Comparison of ENCODE assay signal across 1 cellular context in the genomic region with DNA sequence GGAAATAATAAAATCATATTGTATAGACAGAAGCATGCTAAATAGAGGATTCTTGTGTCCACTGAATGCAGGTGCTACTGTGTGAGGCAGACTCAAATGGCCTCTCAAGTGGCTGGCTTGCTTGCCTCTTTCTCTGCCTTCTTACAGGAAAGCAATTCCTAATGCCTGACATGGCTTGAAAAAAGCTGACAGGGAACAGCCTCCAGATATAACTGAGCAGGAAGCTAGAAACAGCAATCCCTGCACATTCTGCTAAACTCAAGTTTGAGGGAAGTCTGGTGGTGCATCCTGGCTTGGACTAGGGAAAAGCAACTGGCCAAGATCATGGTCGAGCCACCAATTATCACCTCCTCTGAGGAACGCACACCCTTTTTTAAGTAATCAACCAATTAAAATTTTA.
TF ChIP-seq lines count a peak whose summit lies in the region.

No MANE protein-coding gene starts in this region.

TF ChIP-seq in HepG2, 621 proteins besides CTCF, POLR2A, EP300 and RAD21 (continued from another document):
- TF ChIP-seq, protein P1, sequence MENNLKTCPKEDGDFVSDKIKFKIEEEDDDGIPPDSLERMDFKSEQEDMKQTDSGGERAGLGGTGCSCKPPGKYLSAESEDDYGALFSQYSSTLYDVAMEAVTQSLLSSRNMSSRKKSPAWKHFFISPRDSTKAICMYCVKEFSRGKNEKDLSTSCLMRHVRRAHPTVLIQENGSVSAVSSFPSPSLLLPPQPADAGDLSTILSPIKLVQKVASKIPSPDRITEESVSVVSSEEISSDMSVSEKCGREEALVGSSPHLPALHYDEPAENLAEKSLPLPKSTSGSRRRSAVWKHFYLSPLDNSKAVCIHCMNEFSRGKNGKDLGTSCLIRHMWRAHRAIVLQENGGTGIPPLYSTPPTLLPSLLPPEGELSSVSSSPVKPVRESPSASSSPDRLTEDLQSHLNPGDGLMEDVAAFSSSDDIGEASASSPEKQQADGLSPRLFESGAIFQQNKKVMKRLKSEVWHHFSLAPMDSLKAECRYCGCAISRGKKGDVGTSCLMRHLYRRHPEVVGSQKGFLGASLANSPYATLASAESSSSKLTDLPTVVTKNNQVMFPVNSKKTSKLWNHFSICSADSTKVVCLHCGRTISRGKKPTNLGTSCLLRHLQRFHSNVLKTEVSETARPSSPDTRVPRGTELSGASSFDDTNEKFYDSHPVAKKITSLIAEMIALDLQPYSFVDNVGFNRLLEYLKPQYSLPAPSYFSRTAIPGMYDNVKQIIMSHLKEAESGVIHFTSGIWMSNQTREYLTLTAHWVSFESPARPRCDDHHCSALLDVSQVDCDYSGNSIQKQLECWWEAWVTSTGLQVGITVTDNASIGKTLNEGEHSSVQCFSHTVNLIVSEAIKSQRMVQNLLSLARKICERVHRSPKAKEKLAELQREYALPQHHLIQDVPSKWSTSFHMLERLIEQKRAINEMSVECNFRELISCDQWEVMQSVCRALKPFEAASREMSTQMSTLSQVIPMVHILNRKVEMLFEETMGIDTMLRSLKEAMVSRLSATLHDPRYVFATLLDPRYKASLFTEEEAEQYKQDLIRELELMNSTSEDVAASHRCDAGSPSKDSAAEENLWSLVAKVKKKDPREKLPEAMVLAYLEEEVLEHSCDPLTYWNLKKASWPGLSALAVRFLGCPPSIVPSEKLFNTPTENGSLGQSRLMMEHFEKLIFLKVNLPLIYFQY (CRISPR knock-in tag; IDR thresholded peaks at IDR 0.05; ENCODE audit: borderline replicate concordance): no peak
- TF ChIP-seq, protein P2, sequence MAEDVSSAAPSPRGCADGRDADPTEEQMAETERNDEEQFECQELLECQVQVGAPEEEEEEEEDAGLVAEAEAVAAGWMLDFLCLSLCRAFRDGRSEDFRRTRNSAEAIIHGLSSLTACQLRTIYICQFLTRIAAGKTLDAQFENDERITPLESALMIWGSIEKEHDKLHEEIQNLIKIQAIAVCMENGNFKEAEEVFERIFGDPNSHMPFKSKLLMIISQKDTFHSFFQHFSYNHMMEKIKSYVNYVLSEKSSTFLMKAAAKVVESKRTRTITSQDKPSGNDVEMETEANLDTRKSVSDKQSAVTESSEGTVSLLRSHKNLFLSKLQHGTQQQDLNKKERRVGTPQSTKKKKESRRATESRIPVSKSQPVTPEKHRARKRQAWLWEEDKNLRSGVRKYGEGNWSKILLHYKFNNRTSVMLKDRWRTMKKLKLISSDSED (CRISPR knock-in tag; IDR thresholded peaks at IDR 0.05): no peak
- TF ChIP-seq TBP (CRISPR knock-in tag; IDR thresholded peaks at IDR 0.05) (no peak), NFYB (CRISPR knock-in tag; IDR thresholded peaks at IDR 0.05) (no peak), HOXA3 (CRISPR knock-in tag; IDR thresholded peaks at IDR 0.05) (no peak)
TF ChIP-seq in HepG2: peak in this region for 0.
